ENCODE assay signal across 15 cellular contexts in genomic region chr11:1838077-1838425, GRCh38. TPM values are rescaled to one million over a fixed set of nuclear protein-coding genes. Genes with fewer than 3 reads are reported as not detected.
A peak's percentile ranks its signal among the peaks of the same experiment; 100 is the strongest.
DNase-seq lines count a peak whose midpoint lies in the region; ATAC-seq, FAIRE-seq and TF ChIP-seq lines count a peak whose summit lies in the region.
"Had no signal": no experiment of that assay in that cellular context is flagged by ENCODE, and none has a peak within 500 bp of the region (broad histone marks: within the 10 kb centered on the region; RNA-seq: fewer than 3 reads in every experiment).

No MANE protein-coding gene starts in this region.

- no peaks in the 10 kb centered on the region for H3K79me1 ChIP-seq in H1 (ENCODE audit: low read depth, low read length)

- H3K9me3 ChIP-seq in H1 (ENCODE audit: insufficient read depth in 2 of 2, low read depth in 1 of 2, low read length in 1 of 2) (no peaks in the 10 kb centered on the region), vagina (no peaks in the 10 kb centered on the region)

- POLR2A ChIA-PET in H1 (lab: Charles Lee; ENCODE audit: partially characterized antibody) = no interaction called here

- H3K14ac ChIP-seq in H1 (ENCODE audit: insufficient read length) = no peak overlapping the region

- no peak for TF ChIP-seq POLR2A in H1 (IDR thresholded peaks at IDR 0.05; ENCODE audit: control extremely low read depth in 1 of 2, low read depth in 2 of 2, low read length in 2 of 2)
- no peak for TF ChIP-seq POLR2A in vagina (IDR thresholded peaks at IDR 0.05)
- TF ChIP-seq POLR2A in GM12891 (IDR thresholded peaks at IDR 0.05; ENCODE audit: low read depth, low read length) = no peak

- H2BK20ac ChIP-seq in H1 (ENCODE audit: low read length) = no peak overlapping the region

- no peak overlapping the region for H2BK12ac ChIP-seq in H1 (ENCODE audit: low read depth, low read length)

- no peak overlapping the region for H2BK120ac ChIP-seq in H1 (replicated peaks; ENCODE audit: low read depth, low read length)

- no peaks in the 10 kb centered on the region for H3K36me3 ChIP-seq in H1 (ENCODE audit: control insufficient read depth in 2 of 4, insufficient read depth in 4 of 4, low read length in 3 of 4)
- no peaks in the 10 kb centered on the region for H3K36me3 ChIP-seq in vagina

- no peak overlapping the region for H4K8ac ChIP-seq in H1 (ENCODE audit: extremely low read depth, insufficient read depth, low read length)

- H3K4me2 ChIP-seq in H1 (ENCODE audit: insufficient read depth in 1 of 2, low read depth in 2 of 2, low read length in 2 of 2) = no peak overlapping the region

- no peaks in the 10 kb centered on the region for H4K20me1 ChIP-seq in H1 (replicated peaks in 1 of 2; ENCODE audit: control insufficient read depth in 1 of 2, insufficient read depth in 2 of 2, low read length in 2 of 2)

- H3K27me3 ChIP-seq in H1 (replicated peaks in 1 of 4; ENCODE audit: control insufficient read depth in 3 of 4, extremely low read depth in 1 of 4, insufficient read depth in 3 of 4, low read length in 3 of 4) (no peaks in the 10 kb centered on the region; a peak in 2 of 7 replicates), vagina (no peaks in the 10 kb centered on the region)

- H2BK5ac ChIP-seq in H1 (ENCODE audit: low read depth, low read length) = no peak overlapping the region

- H3K18ac ChIP-seq in H1 (ENCODE audit: extremely low read depth, low read length) = no peak overlapping the region

- H2AFZ ChIP-seq in H1 (ENCODE audit: low read length) = no peak overlapping the region

- no peak overlapping the region for H3K23ac ChIP-seq in H1 (ENCODE audit: insufficient read length)

- no peak overlapping the region for H2BK15ac ChIP-seq in H1 (ENCODE audit: low read length)

- H3K4ac ChIP-seq in H1 (replicated peaks; ENCODE audit: insufficient read length, low read depth, low read length) = no peak overlapping the region

- TF ChIP-seq CTCF in LNCAP (IDR thresholded peaks at IDR 0.05) (peak; percentile 47; the same call in 1 of the 2 replicates), H1 (IDR thresholded peaks at IDR 0.05; ENCODE audit: control extremely low read depth in 1 of 3, insufficient read depth in 1 of 3, low read depth in 1 of 3, low read length in 3 of 3) (no peak), vagina (IDR thresholded peaks at IDR 0.05) (no peak)

- no peak overlapping the region for H3K4me3 ChIP-seq in H1 (ENCODE audit: extremely low read depth in 1 of 4, insufficient read depth in 2 of 4, low read depth in 3 of 4, low read length in 4 of 4)
- H3K4me3 ChIP-seq in vagina = no peak overlapping the region

- no peak overlapping the region for H2AK5ac ChIP-seq in H1 (ENCODE audit: low read depth, low read length)

- peak; percentile 49 for DNase-seq in Right ventricle myocardium superior
- DNase-seq in cardiac septum (ENCODE audit: low spot score) = no peak
- DNase-seq in H1 (ENCODE audit: low read depth in 1 of 2, low spot score in 2 of 2) = no peak
- DNase-seq in vagina (ENCODE audit: extremely low spot score in 2 of 2) = no peak
- no peak for DNase-seq in GM12891 (ENCODE audit: insufficient read length, low spot score)
- DNase-seq in DMS 273 (lab: John Stamatoyannopoulos, UW; ENCODE audit: unreplicated experiment) = no peak
- DNase-seq in NOMO-1 treated with DMSO at 0.1 percent for 48 hours (lab: John Stamatoyannopoulos, UW; ENCODE audit: unreplicated experiment) = no peak
- DNase-seq: NCI-H2171 had no signal

- H3K56ac ChIP-seq in H1 (replicated peaks; ENCODE audit: insufficient read length, low read depth, low read length) = no peak overlapping the region

- CTCF ChIA-PET in H1 (lab: Charles Lee; ENCODE audit: partially characterized antibody) = interaction anchor here (0.7 to 2.8 kb wide), 10 partner anchors 10 to 321 kb away, joined by 3 to 27 read pairs (median 3); no protein-coding TSS in a partner anchor

- 72% methylated on average over 10 of the region's 17 CpGs; no CpG with 5 or more reads in 1 of the 2 experiments for WGBS in H1 (ENCODE audit: extremely low coverage in 1 of 2, insufficient coverage in 1 of 2, insufficient read length in 1 of 2, insufficient replicate concordance in 2 of 2, low coverage in 1 of 2, low lambda C conversion rate in 2 of 2, missing lambda C conversion rate in 1 of 2), 2 experiments

- H3K9ac ChIP-seq in H1 (replicated peaks in 1 of 4; ENCODE audit: extremely low read depth in 1 of 4, low read depth in 3 of 4, low read length in 3 of 4) = no peak overlapping the region

- H3K27ac ChIP-seq in H1 (ENCODE audit: low read depth, low read length) (no peak overlapping the region), vagina (peak overlapping the region; percentile 39)

- ATAC-seq in Right ventricle myocardium superior (ENCODE audit: poor library complexity) = no peak

- no peak for TF ChIP-seq RAD21 in H1 (IDR thresholded peaks at IDR 0.05 in 1 of 2, conservative IDR thresholded peaks at IDR 0.05 in 1 of 2; ENCODE audit: low read depth in 2 of 2, low read length in 2 of 2)

- intact Hi-C loops in Right ventricle myocardium superior (cut with DNase I) = loop anchor here (5.0 kb wide), 1 partner anchor 314 kb away; no protein-coding TSS in a partner anchor
- intact Hi-C loops in cardiac septum (cut with DNase I) = loop anchor here (5.0 kb wide), 2 partner anchors 44 to 104 kb away; no protein-coding TSS in a partner anchor
- intact Hi-C loops in vagina (cut with DNase I) = loop anchor here (5.0 kb wide), 1 partner anchor 314 kb away; no protein-coding TSS in a partner anchor

- H3K79me2 ChIP-seq in H1 (ENCODE audit: control insufficient read depth in 1 of 2, insufficient read depth in 2 of 2, low read length in 2 of 2) = no peaks in the 10 kb centered on the region

- no peak overlapping the region for H4K5ac ChIP-seq in H1 (ENCODE audit: insufficient read length, low read depth, low read length)

- H3K23me2 ChIP-seq in H1 (ENCODE audit: low read depth, low read length) = no peaks in the 10 kb centered on the region

- peaks cover 0 to 2% (median under 1%) of the 10 kb centered on the region in 4 experiments; a peak in 3 of 7 replicates for H3K4me1 ChIP-seq in H1 (replicated peaks in 1 of 4; ENCODE audit: control insufficient read depth in 3 of 4, insufficient read depth in 4 of 4, low read length in 3 of 4)
- peaks cover 35% of the 10 kb centered on the region for H3K4me1 ChIP-seq in vagina

- FAIRE-seq in H1 (lab: Jason Lieb, UNC) (no peak), GM12891 (lab: Jason Lieb, UNC) (no peak)

- H4K91ac ChIP-seq in H1 (replicated peaks; ENCODE audit: insufficient read length, low read length) = peak overlapping the region; percentile 6

- no peak for TF ChIP-seq EP300 in H1 (IDR thresholded peaks at IDR 0.05; ENCODE audit: borderline replicate concordance in 1 of 2, low read depth in 2 of 2, low read length in 2 of 2)

RNA-seq across cellular contexts. Expression of gene TNNI2, which starts 0.7 kb away (rescaled TPM):
- total RNA-seq in Right ventricle myocardium superior (not detected), cardiac septum (0.78 TPM), vagina (not detected)
- total RNA-seq in H1 (2021; fragmentation: NEBNext Ultra II Directional; extraction: Animal tissue kit (Norgen Biotek cat#: 25700)) = not detected in 2 replicates
- polyA plus RNA-seq in H1 (2011; rRNA removed) = 0.39 TPM in 1 of 2 replicates, not detected in the other
- not detected for polyA plus RNA-seq in H1 (2011; cell fraction: cytosol; rRNA removed)
- 0.33 TPM for polyA plus RNA-seq in H1 (2011; cell fraction: nucleus; rRNA removed)
- polyA plus RNA-seq in H1 (2012, experiment 1 of 2) = 0.41 TPM in 1 of 4 replicates, not detected in the others
- not detected for polyA plus RNA-seq in H1 (2012, experiment 2 of 2)
- 0.12 TPM for polyA plus RNA-seq in H1 (2013, experiment 1 of 2)
- not detected for polyA plus RNA-seq in H1 (2013, experiment 2 of 2)
- polyA minus RNA-seq in H1 (2011; rRNA and poly(A)+ RNA removed) = not detected in 2 replicates
- not detected for polyA minus RNA-seq in H1 (2011; cell fraction: cytosol; rRNA and poly(A)+ RNA removed)
- not detected for polyA minus RNA-seq in H1 (2011; cell fraction: nucleus; rRNA and poly(A)+ RNA removed)
- polyA plus RNA-seq in GM12891 (2012; ENCODE audit: low read depth, missing spikeins) = 0.46 TPM
- total RNA-seq: dermis microvascular lymphatic vessel endothelial cell, fibroblast of villous mesenchyme, neural crest cell had no signal

RNA-seq across cellular contexts. Expression of gene SYT8, which starts 3.3 kb away (rescaled TPM):
- total RNA-seq in Right ventricle myocardium superior (not detected), cardiac septum (not detected), vagina (1.2 TPM)
- total RNA-seq in H1 (2021; fragmentation: NEBNext Ultra II Directional; extraction: Animal tissue kit (Norgen Biotek cat#: 25700)) = not detected in 2 replicates
- polyA plus RNA-seq in H1 (2011; rRNA removed) = not detected in 2 replicates
- not detected for polyA plus RNA-seq in H1 (2011; cell fraction: cytosol; rRNA removed)
- 0.27 TPM for polyA plus RNA-seq in H1 (2011; cell fraction: nucleus; rRNA removed)
- not detected in 4 replicates for polyA plus RNA-seq in H1 (2012, experiment 1 of 2)
- not detected for polyA plus RNA-seq in H1 (2012, experiment 2 of 2)
- not detected for polyA plus RNA-seq in H1 (2013, experiment 1 of 2)
- polyA plus RNA-seq in H1 (2013, experiment 2 of 2) = 0.04 TPM
- polyA minus RNA-seq in H1 (2011; rRNA and poly(A)+ RNA removed) = not detected in 2 replicates
- not detected for polyA minus RNA-seq in H1 (2011; cell fraction: cytosol; rRNA and poly(A)+ RNA removed)
- not detected for polyA minus RNA-seq in H1 (2011; cell fraction: nucleus; rRNA and poly(A)+ RNA removed)
- 0.60 TPM for polyA plus RNA-seq in GM12891 (2012; ENCODE audit: low read depth, missing spikeins)
- total RNA-seq: activated CD8-positive, alpha-beta memory T cell treated with anti-CD3 and anti-CD28 coated beads, Interleukin-2, amount 10 ng/mL, durations not matched to agents 7 days and 5 days; activated naive CD8-positive, alpha-beta T cell treated with anti-CD3 and anti-CD28 coated beads, Interleukin-2, amount 10 ng/mL, durations not matched to agents 7 days and 5 days; fibroblast of villous mesenchyme; neural crest cell had no signal

RNA-seq across cellular contexts. Expression of gene LSP1, which starts 14.8 kb away (rescaled TPM):
- 23.0 TPM for total RNA-seq in Right ventricle myocardium superior
- total RNA-seq in cardiac septum = 35.1 TPM
- total RNA-seq in H1 (2021; fragmentation: NEBNext Ultra II Directional; extraction: Animal tissue kit (Norgen Biotek cat#: 25700)) = not detected in 2 replicates
- 0.03 TPM in 1 of 2 replicates, not detected in the other for polyA plus RNA-seq in H1 (2011; rRNA removed)
- polyA plus RNA-seq in H1 (2011; cell fraction: cytosol; rRNA removed) = not detected
- not detected for polyA plus RNA-seq in H1 (2011; cell fraction: nucleus; rRNA removed)
- polyA plus RNA-seq in H1 (2012, experiment 1 of 2) = 0.11 TPM in 1 of 4 replicates, not detected in the others
- not detected for polyA plus RNA-seq in H1 (2012, experiment 2 of 2)
- 0.16 TPM for polyA plus RNA-seq in H1 (2013, experiment 1 of 2)
- polyA plus RNA-seq in H1 (2013, experiment 2 of 2) = 0.07 TPM
- polyA minus RNA-seq in H1 (2011; rRNA and poly(A)+ RNA removed) = not detected in 2 replicates
- polyA minus RNA-seq in H1 (2011; cell fraction: cytosol; rRNA and poly(A)+ RNA removed) = not detected
- not detected for polyA minus RNA-seq in H1 (2011; cell fraction: nucleus; rRNA and poly(A)+ RNA removed)
- total RNA-seq in vagina = 32.7 TPM
- polyA plus RNA-seq in GM12891 (2012; ENCODE audit: low read depth, missing spikeins) = 602 TPM
- total RNA-seq: fibroblast of villous mesenchyme, neural crest cell had no signal

RNA-seq across cellular contexts. Expression of gene PRR33, which starts 53.6 kb away (rescaled TPM):
- total RNA-seq in Right ventricle myocardium superior = 5.8 TPM
- 0.75 TPM for total RNA-seq in cardiac septum
- not detected in 2 replicates for total RNA-seq in H1 (2021; fragmentation: NEBNext Ultra II Directional; extraction: Animal tissue kit (Norgen Biotek cat#: 25700))
- 0.02 and 0.08 TPM in 2 replicates for polyA plus RNA-seq in H1 (2011; rRNA removed)
- 0.03 TPM for polyA plus RNA-seq in H1 (2011; cell fraction: cytosol; rRNA removed)
- 0.04 TPM for polyA plus RNA-seq in H1 (2011; cell fraction: nucleus; rRNA removed)
- polyA plus RNA-seq in H1 (2012, experiment 1 of 2) = 0.06 TPM in 1 of 4 replicates, not detected in the others
- polyA plus RNA-seq in H1 (2012, experiment 2 of 2) = not detected
- 0.02 TPM for polyA plus RNA-seq in H1 (2013, experiment 1 of 2)
- polyA plus RNA-seq in H1 (2013, experiment 2 of 2) = 0.02 TPM
- not detected in 2 replicates for polyA minus RNA-seq in H1 (2011; rRNA and poly(A)+ RNA removed)
- polyA minus RNA-seq in H1 (2011; cell fraction: cytosol; rRNA and poly(A)+ RNA removed) = not detected
- polyA minus RNA-seq in H1 (2011; cell fraction: nucleus; rRNA and poly(A)+ RNA removed) = not detected
- total RNA-seq in vagina = not detected
- 5.7 TPM for polyA plus RNA-seq in GM12891 (2012; ENCODE audit: low read depth, missing spikeins)
- total RNA-seq: activated CD8-positive, alpha-beta memory T cell treated with anti-CD3 and anti-CD28 coated beads, Interleukin-2, amount 10 ng/mL, durations not matched to agents 7 days and 5 days; activated naive CD8-positive, alpha-beta T cell treated with anti-CD3 and anti-CD28 coated beads, Interleukin-2, amount 10 ng/mL, durations not matched to agents 7 days and 5 days; dermis microvascular lymphatic vessel endothelial cell; fibroblast of villous mesenchyme; neural crest cell; urinary bladder had no signal

Comparison
In these comparisons a context has a peak if more than half of its experiments do, and no peak if none do; other contexts are left out.
1. RNA of gene LSP1, which starts 14.8 kb away (total RNA-seq): 35.1 TPM in cardiac septum (single experiment), 32.7 TPM in vagina (single experiment) and 23.0 TPM in Right ventricle myocardium superior (single experiment); not detected in H1; every median in the first group is over 10 times any median in the second.